In genomic region chr3:4466783-4467521, GRCh38 we compare ENCODE assay signal across 8 cellular contexts. TPM values are rescaled to one million over a fixed set of nuclear protein-coding genes. Genes with fewer than 3 reads are reported as not detected.
DNase-seq lines count a peak whose midpoint lies in the region; ATAC-seq and TF ChIP-seq lines count a peak whose summit lies in the region.

Gene SUMF1 (minus strand): TSS chr3:4467269. CDS start chr3:4467245, 24 bp downstream.

- H3K4me3 ChIP-seq in ACC112 (ENCODE audit: low read depth, low read length) (peak within 1 kb of the TSS; percentile 89), kidney epithelial cell (ENCODE audit: low read depth, low read length) (peak within 1 kb of the TSS; percentile 94)

- TF ChIP-seq CTCF in kidney epithelial cell (IDR thresholded peaks at IDR 0.05; ENCODE audit: insufficient read depth, low read length, poor library complexity, severe bottlenecking) = no peak

- no peaks in the 10 kb centered on the region for H3K27me3 ChIP-seq in ACC112 (ENCODE audit: insufficient read depth, low read length)
- H3K27me3 ChIP-seq in kidney epithelial cell (ENCODE audit: control insufficient read depth, insufficient read depth, low read length) = no peaks in the 10 kb centered on the region

- H3K27ac ChIP-seq in ACC112 (ENCODE audit: low read depth, low read length) = peak within 1 kb of the TSS; percentile 49; the same call in 1 of the 2 replicates

- H2AFZ ChIP-seq in ACC112 (ENCODE audit: low read length, unreplicated experiment) = peak within 1 kb of the TSS; percentile 95

- H3K4me1 ChIP-seq in ACC112 (ENCODE audit: control insufficient read depth, insufficient read depth, low read length, unreplicated experiment) = peaks cover 3% of the 10 kb centered on the region

- peak; percentile 4 for DNase-seq in NCI-H2196 treated with DMSO at 0.1 percent for 48 hours (lab: John Stamatoyannopoulos, UW; ENCODE audit: unreplicated experiment)
- DNase-seq in activated CD4-positive, alpha-beta T cell treated with anti-CD3 and anti-CD28 coated beads for 24 hours (ENCODE audit: low read depth in 2 of 2) = peak; percentile 53 to 54
- DNase-seq in cerebellum (ENCODE audit: low spot score) = peak; percentile 91
- peak; percentile 32 for DNase-seq in kidney epithelial cell (ENCODE audit: low read depth)
- DNase-seq in stimulated activated CD4-positive, alpha-beta T cell treated with anti-CD3 and anti-CD28 coated beads, Interleukin-15, amount 100 ng/mL, for 1 hour (ENCODE audit: low read depth in 1 of 2, low spot score in 1 of 2) = peak; percentile 48 to 57

- peaks cover 9% of the 10 kb centered on the region for H3K79me2 ChIP-seq in ACC112 (ENCODE audit: control insufficient read depth, insufficient read depth, low read length, unreplicated experiment)

- H3K36me3 ChIP-seq in ACC112 (ENCODE audit: insufficient read depth, low read length) (no peaks in the 10 kb centered on the region), kidney epithelial cell (ENCODE audit: control insufficient read depth, insufficient read depth, low read length) (no peaks in the 10 kb centered on the region)

- ATAC-seq in GM18519 (IDR thresholded peaks at IDR 0.05; ENCODE audit: low FRiP score, unreplicated experiment) = peak; percentile 100
- peak; percentile 99 for ATAC-seq in HG03045 (IDR thresholded peaks at IDR 0.05; ENCODE audit: unreplicated experiment)

RNA-seq across cellular contexts. Expression of gene SUMF1, which starts in this region (rescaled TPM):
- total RNA-seq in cerebellum = 28.5 TPM
- 47.5 and 48.0 TPM in 2 replicates for total RNA-seq in kidney epithelial cell

Comparison
In these comparisons a context has a peak if more than half of its experiments do, and no peak if none do; other contexts are left out.
1. Peak in every context shown above with its lines: DNase-seq, ATAC-seq, H3K4me3 ChIP-seq and H3K27ac ChIP-seq.
2. DNase-seq: peak in every context shown above with its lines; median percentile 91 in cerebellum; 54 in activated CD4-positive, alpha-beta T cell treated with anti-CD3 and anti-CD28 coated beads for 24 hours; 52 in stimulated activated CD4-positive, alpha-beta T cell treated with anti-CD3 and anti-CD28 coated beads, Interleukin-15, amount 100 ng/mL, for 1 hour; 32 in kidney epithelial cell; 4 in NCI-H2196 treated with DMSO at 0.1 percent for 48 hours.